In the genomic region with DNA sequence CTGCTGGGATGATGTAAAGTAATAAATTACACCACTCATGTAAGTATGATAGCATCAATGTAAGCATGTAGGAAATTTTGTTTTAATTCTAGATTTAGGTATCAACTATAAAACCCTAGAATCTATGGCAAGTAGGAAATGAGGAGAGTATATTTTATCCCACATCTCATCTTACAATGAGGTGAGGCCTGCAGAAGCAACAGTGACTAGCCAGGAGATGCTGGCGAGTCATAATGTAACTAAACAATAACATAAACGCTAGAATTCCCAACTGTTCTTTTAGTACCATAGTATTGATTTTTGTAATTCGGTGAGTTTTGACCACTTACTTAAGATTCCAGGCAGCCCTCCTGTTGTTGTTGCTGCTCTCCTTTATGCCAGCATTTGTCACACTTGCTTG, we compare ENCODE assay signal across 17 cellular contexts.
"Had no signal": no experiment of that assay in that cellular context is flagged by ENCODE, and none has a peak within 500 bp of the region (broad histone marks: within the 10 kb centered on the region; RNA-seq: fewer than 3 reads in every experiment).

No MANE protein-coding gene starts in this region.

- H3K4me1 ChIP-seq: breast epithelium, colonic mucosa, gastrocnemius medialis, heart left ventricle, upper lobe of left lung had no signal

- DNase-seq: activated gamma-delta T cell treated with Interleukin-2 at 50 U/mL for 16 hours; activated T-cell treated with anti-CD3 and anti-CD28 coated beads, Interleukin-2, amount 50 U/mL, for 1 hour; aorta; colonic mucosa; gastrocnemius medialis; heart left ventricle; left ventricle myocardium superior; midbrain; stimulated activated CD4-positive, alpha-beta T cell treated with anti-CD3 and anti-CD28 coated beads, Interleukin-12 subunit alpha, Interleukin-12 subunit beta, amount 100 ng/mL, for 4 hours; stimulated activated CD4-positive, alpha-beta T cell treated with anti-CD3 and anti-CD28 coated beads, Interleukin-4, amount 100 ng/mL, for 4 hours; stimulated activated naive CD8-positive, alpha-beta T cell treated with anti-CD3 and anti-CD28 coated beads, Interleukin-15, Interleukin-2, amounts not matched to agents 100 U/mL and 50 U/mL, for 24 hours; T-helper 9 cell; upper lobe of left lung had no signal

- H3K27me3 ChIP-seq: breast epithelium, colonic mucosa, esophagus muscularis mucosa, gastrocnemius medialis, heart left ventricle, upper lobe of left lung had no signal

- ATAC-seq: gastrocnemius medialis; heart left ventricle; left ventricle myocardium superior; natural killer cell treated with Interleukin-12 subunit alpha and Interleukin-12 subunit beta and Interleukin-15 and Interleukin-18, amount 100 ng/mL, for 72 hours; stimulated activated naive CD8-positive, alpha-beta T cell treated with anti-CD3 and anti-CD28 coated beads, Interleukin-15, Interleukin-2, amounts not matched to agents 100 U/mL and 50 U/mL, for 24 hours; WTC11 had no signal

- H3K27ac ChIP-seq: breast epithelium, colonic mucosa, esophagus muscularis mucosa, gastrocnemius medialis, heart left ventricle had no signal

- H3K9me3 ChIP-seq: breast epithelium, colonic mucosa, esophagus muscularis mucosa, gastrocnemius medialis, heart left ventricle, upper lobe of left lung had no signal

- H3K36me3 ChIP-seq: breast epithelium, colonic mucosa, esophagus muscularis mucosa, gastrocnemius medialis, heart left ventricle, upper lobe of left lung had no signal

- H3K4me3 ChIP-seq: breast epithelium, colonic mucosa, esophagus muscularis mucosa, gastrocnemius medialis, heart left ventricle, upper lobe of left lung had no signal
